Comparison of ENCODE assay signal across 1 cellular context in genomic region chr20:14712302-14712739, GRCh38.
TF ChIP-seq lines count a peak whose summit lies in the region.

No MANE protein-coding gene starts in this region.

TF ChIP-seq in A549, 52 proteins besides CTCF, POLR2A, EP300 and RAD21 (continued from another document):
- TF ChIP-seq, protein P1, sequence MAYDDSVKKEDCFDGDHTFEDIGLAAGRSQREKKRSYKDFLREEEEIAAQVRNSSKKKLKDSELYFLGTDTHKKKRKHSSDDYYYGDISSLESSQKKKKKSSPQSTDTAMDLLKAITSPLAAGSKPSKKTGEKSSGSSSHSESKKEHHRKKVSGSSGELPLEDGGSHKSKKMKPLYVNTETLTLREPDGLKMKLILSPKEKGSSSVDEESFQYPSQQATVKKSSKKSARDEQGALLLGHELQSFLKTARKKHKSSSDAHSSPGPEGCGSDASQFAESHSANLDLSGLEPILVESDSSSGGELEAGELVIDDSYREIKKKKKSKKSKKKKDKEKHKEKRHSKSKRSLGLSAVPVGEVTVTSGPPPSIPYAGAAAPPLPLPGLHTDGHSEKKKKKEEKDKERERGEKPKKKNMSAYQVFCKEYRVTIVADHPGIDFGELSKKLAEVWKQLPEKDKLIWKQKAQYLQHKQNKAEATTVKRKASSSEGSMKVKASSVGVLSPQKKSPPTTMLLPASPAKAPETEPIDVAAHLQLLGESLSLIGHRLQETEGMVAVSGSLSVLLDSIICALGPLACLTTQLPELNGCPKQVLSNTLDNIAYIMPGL (CRISPR knock-in tag; IDR thresholded peaks at IDR 0.05; ENCODE audit: borderline replicate concordance), result no peak
- TF ChIP-seq HOXB5 (CRISPR knock-in tag; IDR thresholded peaks at IDR 0.05), result peak; percentile 89
- TF ChIP-seq JUN (IDR thresholded peaks at IDR 0.05), result peak; percentile 49 to 59; a peak in 3 of 5 replicates
- 0 out of 2 replicates have a peak, but pooled peaks have one; percentile 15 for TF ChIP-seq RFX5 (IDR thresholded peaks at IDR 0.05)
- TF ChIP-seq HES2 (IDR thresholded peaks at IDR 0.05), result peak; percentile 73
- TF ChIP-seq CEBPB (IDR thresholded peaks at IDR 0.05), result peak; percentile 89 to 90
- TF ChIP-seq BCL3 (IDR thresholded peaks at IDR 0.05), result peak; percentile 84; the same call in 1 of the 3 replicates
- TF ChIP-seq JUNB (IDR thresholded peaks at IDR 0.05), result peak; percentile 94
- no peak for TF ChIP-seq HOXA7 (CRISPR knock-in tag; IDR thresholded peaks at IDR 0.05)
- TF ChIP-seq FOSL2 (IDR thresholded peaks at IDR 0.05), result peak; percentile 68; the same call in 1 of the 2 replicates
- peak; percentile 88 for TF ChIP-seq FOSL2 (CRISPR knock-in tag; IDR thresholded peaks at IDR 0.05)
- TF ChIP-seq GATA3 (IDR thresholded peaks at IDR 0.05; ENCODE audit: borderline replicate concordance), result peak; percentile 96
- no peak for TF ChIP-seq RCOR1 (IDR thresholded peaks at IDR 0.05; ENCODE audit: low read depth, low read length)
- no peak for TF ChIP-seq KDM1A (IDR thresholded peaks at IDR 0.05; ENCODE audit: low read depth)
